In genomic region chr19:45478454-45479238, GRCh38 we compare ENCODE assay signal across 9 cellular contexts.
DNase-seq lines count a peak whose midpoint lies in the region; ATAC-seq and FAIRE-seq lines count a peak whose summit lies in the region.
"Had no signal": no experiment of that assay in that cellular context is flagged by ENCODE, and none has a peak within 500 bp of the region (broad histone marks: within the 10 kb centered on the region; RNA-seq: fewer than 3 reads in every experiment).

No MANE protein-coding gene starts in this region.

- peak; percentile 74 for ATAC-seq in GM19025 (IDR thresholded peaks at IDR 0.05; ENCODE audit: low read depth, unreplicated experiment)
- peak; percentile 60 for ATAC-seq in HG03342 (IDR thresholded peaks at IDR 0.05; ENCODE audit: unreplicated experiment)

- FAIRE-seq in colon (lab: Jason Lieb, UNC), result peak; percentile 53
- FAIRE-seq: frontal cortex had no signal

- DNase-seq in Ammon's horn (ENCODE audit: low spot score), result peak; percentile 93
- peak; percentile 94 to 98 for DNase-seq in NCI-H446 (lab: John Stamatoyannopoulos, UW)
- peak; percentile 86 for DNase-seq in activated CD4-positive, alpha-beta T cell treated with anti-CD3 and anti-CD28 coated beads for 1 hour
- peak; percentile 96 for DNase-seq in left kidney (ENCODE audit: low read depth, low spot score)
- DNase-seq in stimulated activated CD4-positive, alpha-beta T cell treated with anti-CD3 and anti-CD28 coated beads, Interleukin-2, amount 100 ng/mL, for 24 hours, result peak; percentile 93

Comparison
In these comparisons a context has a peak if more than half of its experiments do, and no peak if none do; other contexts are left out.
1. Peak in every context shown above with its lines: DNase-seq and ATAC-seq.